ENCODE assay signal across 33 cellular contexts in the genomic region with DNA sequence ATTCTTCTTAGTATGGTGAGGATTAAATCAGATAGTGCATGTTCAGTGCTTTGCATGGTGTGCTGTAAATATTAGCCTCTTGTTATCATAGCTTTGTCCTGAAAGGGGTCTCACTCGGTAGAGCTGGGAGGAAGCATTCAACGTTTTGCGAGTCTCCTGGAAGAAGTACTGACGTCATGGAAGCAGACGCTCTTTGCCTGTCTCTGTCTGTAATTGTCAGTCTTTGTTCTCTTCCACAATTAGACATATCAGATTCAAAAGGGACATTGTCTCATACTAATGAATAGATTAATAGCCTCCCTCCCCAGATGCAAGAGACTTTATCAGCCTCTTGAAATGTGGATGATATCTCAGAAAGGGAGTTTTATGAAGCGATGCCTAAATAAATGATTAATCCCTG.
"Had no signal": no experiment of that assay in that cellular context is flagged by ENCODE, and none has a peak within 500 bp of the region (broad histone marks: within the 10 kb centered on the region; RNA-seq: fewer than 3 reads in every experiment).

No MANE protein-coding gene starts in this region.

- H3K4me1 Mint-ChIP-seq: activated B cell treated with CpG ODN at 0.5 μM for 24 hours; activated naive CD4-positive, alpha-beta T cell treated with anti-CD3 and anti-CD28 coated beads, Interleukin-2, amount 10 ng/mL, durations not matched to agents 7 days and 5 days; activated naive CD8-positive, alpha-beta T cell treated with anti-CD3 and anti-CD28 coated beads, Interleukin-2, amount 50 U/mL, for 24 hours; T-cell; T-helper 17 cell had no signal

- H3K27ac Mint-ChIP-seq: activated B cell treated with CpG ODN at 0.5 μM for 24 hours; activated CD4-positive, alpha-beta memory T cell treated with anti-CD3 and anti-CD28 coated beads for 36 hours; activated CD8-positive, alpha-beta memory T cell treated with anti-CD3 and anti-CD28 coated beads, Interleukin-2, amount 10 ng/mL, durations not matched to agents 7 days and 5 days; activated naive CD4-positive, alpha-beta T cell treated with anti-CD3 and anti-CD28 coated beads, Interleukin-2, amount 10 ng/mL, durations not matched to agents 7 days and 5 days; activated naive CD8-positive, alpha-beta T cell; activated naive CD8-positive, alpha-beta T cell treated with anti-CD3 and anti-CD28 coated beads, Interleukin-2, amount 50 U/mL, for 24 hours; T-helper 17 cell had no signal

- H3K9me3 ChIP-seq: Peyer's patch, SJSA1 had no signal

- H3K27ac ChIP-seq: brain microvascular endothelial cell, Peyer's patch, SJSA1, VCaP had no signal

- H3K4me3 ChIP-seq: Peyer's patch, SJSA1 had no signal

- DNase-seq: activated B cell treated with CpG ODN at 0.5 μM for 24 hours; activated CD4-positive, alpha-beta memory T cell treated with anti-CD3 and anti-CD28 coated beads for 36 hours; activated CD4-positive, alpha-beta T cell treated with anti-CD3 and anti-CD28 coated beads for 4 hours; activated CD4-positive, alpha-beta T cell treated with anti-CD3 and anti-CD28 coated beads, Interleukin-2, amount 50 U/mL, for 1 hour; activated CD4-positive, CD25-positive, alpha-beta regulatory T cell treated with anti-CD3 and anti-CD28 coated beads, Interleukin-2, amount 50 U/mL, for 72 hours; activated CD8-positive, alpha-beta memory T cell treated with anti-CD3 and anti-CD28 coated beads for 24 hours; activated CD8-positive, alpha-beta memory T cell treated with anti-CD3 and anti-CD28 coated beads, Interleukin-2, amount 10 ng/mL, durations not matched to agents 7 days and 5 days; activated CD8-positive, alpha-beta memory T cell treated with anti-CD3 and anti-CD28 coated beads, Interleukin-2, amount 50 U/mL, for 48 hours; activated effector memory CD4-positive, alpha-beta T cell treated with Interleukin-2 at 50 U/mL for 16 hours; activated naive CD4-positive, alpha-beta T cell treated with anti-CD3 and anti-CD28 coated beads, Interleukin-2, amount 10 ng/mL, durations not matched to agents 7 days and 5 days; activated naive CD8-positive, alpha-beta T cell treated with anti-CD3 and anti-CD28 coated beads, Interleukin-2, amount 50 U/mL, for 24 hours; activated T-cell treated with anti-CD3 and anti-CD28 coated beads, Interleukin-2, amount 50 U/mL, for 48 hours; aorta; brain microvascular endothelial cell; central memory CD4-positive, alpha-beta T cell; KG1; MM.1S; NCI-H1092; NCI-H1436 treated with DMSO at 0.1 percent for 48 hours; NCI-H187 treated with DMSO at 0.1 percent for 48 hours; NCI-H2081; NCI-H345; NCI-H524 treated with DMSO at 0.1 percent for 48 hours; PC-3; Peyer's patch; RPMI8226; SHP77 treated with DMSO at 0.1 percent for 48 hours; T-cell; T-helper 17 cell had no signal

- H3K4me1 ChIP-seq: Peyer's patch, SJSA1 had no signal

- H3K4me3 Mint-ChIP-seq: activated B cell treated with CpG ODN at 0.5 μM for 24 hours; activated CD4-positive, alpha-beta memory T cell treated with anti-CD3 and anti-CD28 coated beads for 36 hours; activated CD8-positive, alpha-beta memory T cell treated with anti-CD3 and anti-CD28 coated beads, Interleukin-2, amount 10 ng/mL, durations not matched to agents 7 days and 5 days; activated naive CD4-positive, alpha-beta T cell treated with anti-CD3 and anti-CD28 coated beads, Interleukin-2, amount 10 ng/mL, durations not matched to agents 7 days and 5 days; activated naive CD8-positive, alpha-beta T cell; activated naive CD8-positive, alpha-beta T cell treated with anti-CD3 and anti-CD28 coated beads, Interleukin-2, amount 50 U/mL, for 24 hours; T-cell; T-helper 17 cell had no signal

- H3K36me3 ChIP-seq: brain microvascular endothelial cell, Peyer's patch, SJSA1 had no signal

- H3K36me3 Mint-ChIP-seq: activated CD4-positive, alpha-beta memory T cell treated with anti-CD3 and anti-CD28 coated beads for 36 hours; activated CD8-positive, alpha-beta memory T cell treated with anti-CD3 and anti-CD28 coated beads, Interleukin-2, amount 10 ng/mL, durations not matched to agents 7 days and 5 days; activated naive CD4-positive, alpha-beta T cell treated with anti-CD3 and anti-CD28 coated beads, Interleukin-2, amount 10 ng/mL, durations not matched to agents 7 days and 5 days; activated naive CD8-positive, alpha-beta T cell; T-cell had no signal

- H3K9me3 Mint-ChIP-seq: activated CD4-positive, alpha-beta memory T cell treated with anti-CD3 and anti-CD28 coated beads for 36 hours; activated naive CD4-positive, alpha-beta T cell treated with anti-CD3 and anti-CD28 coated beads, Interleukin-2, amount 10 ng/mL, durations not matched to agents 7 days and 5 days; activated naive CD8-positive, alpha-beta T cell treated with anti-CD3 and anti-CD28 coated beads, Interleukin-2, amount 50 U/mL, for 24 hours; T-cell had no signal

- ATAC-seq: activated CD8-positive, alpha-beta memory T cell treated with anti-CD3 and anti-CD28 coated beads, Interleukin-2, amount 10 ng/mL, durations not matched to agents 7 days and 5 days; activated naive CD8-positive, alpha-beta T cell treated with anti-CD3 and anti-CD28 coated beads, Interleukin-2, amount 50 U/mL, for 24 hours; PC-3; SK-N-SH treated with all-trans-retinoic acid at 6 μM for 48 hours; T-cell; T-helper 17 cell had no signal

- H3K27me3 ChIP-seq: brain microvascular endothelial cell, Peyer's patch, SJSA1 had no signal

- H3K27me3 Mint-ChIP-seq: activated B cell treated with CpG ODN at 0.5 μM for 24 hours had no signal
